Comparison of ENCODE assay signal across 9 cellular contexts in the genomic region with DNA sequence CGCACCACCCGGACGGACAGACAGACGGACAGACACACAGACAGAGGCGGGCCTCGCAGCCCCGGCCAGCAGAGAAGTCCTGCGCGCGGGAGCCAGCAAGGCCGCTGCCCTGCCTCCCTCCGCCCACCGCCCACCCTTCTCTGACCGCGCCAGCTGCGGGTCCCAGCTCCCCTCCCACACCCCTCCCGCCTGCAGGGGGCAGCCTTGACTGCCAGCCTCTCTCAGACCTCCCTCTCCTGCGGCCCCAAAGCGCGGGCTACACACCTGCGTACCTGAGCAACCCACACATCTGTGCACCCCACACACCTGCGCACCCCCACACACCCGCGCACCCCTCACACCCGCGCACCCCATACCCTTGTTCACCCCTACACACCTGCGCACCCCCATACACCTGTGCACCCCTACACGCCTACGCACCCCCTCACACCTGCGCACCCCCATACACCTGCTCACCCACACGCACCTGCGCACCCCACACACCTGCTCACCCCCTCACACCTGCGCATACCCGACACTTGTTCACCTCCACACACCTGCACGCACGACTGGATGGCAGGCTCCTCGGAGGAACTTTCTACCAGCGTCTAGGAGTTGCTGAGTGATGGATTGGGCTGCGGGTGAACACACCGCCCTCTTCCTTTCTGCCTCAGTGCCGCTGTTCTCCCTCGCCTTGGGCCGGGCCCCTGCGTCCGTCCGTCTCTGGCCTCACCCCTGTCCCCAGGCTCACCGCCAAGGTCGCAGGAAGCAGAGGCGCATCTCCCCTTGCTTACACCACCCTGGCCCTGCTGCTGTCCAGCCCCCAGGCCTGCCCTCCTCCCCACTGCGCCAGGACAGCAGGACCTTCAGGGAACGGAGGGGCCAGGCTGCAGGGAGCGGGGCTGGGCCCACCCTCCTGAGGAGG. TPM values are rescaled to one million over a fixed set of nuclear protein-coding genes. Genes with fewer than 3 reads are reported as not detected.
DNase-seq lines count a peak whose midpoint lies in the region; ATAC-seq and TF ChIP-seq lines count a peak whose summit lies in the region.
"Had no signal": no experiment of that assay in that cellular context is flagged by ENCODE, and none has a peak within 500 bp of the region (broad histone marks: within the 10 kb centered on the region; RNA-seq: fewer than 3 reads in every experiment).

No MANE protein-coding gene starts in this region.

- ATAC-seq in heart right ventricle (peak in 1 of 8 donors; percentile 15), left ventricle myocardium superior (no peak), right lobe of liver (peak; percentile 30 to 65 (median 60)), HG03378 (IDR thresholded peaks at IDR 0.05; ENCODE audit: unreplicated experiment) (no peak), GM19351 (IDR thresholded peaks at IDR 0.05; ENCODE audit: unreplicated experiment) (no peak)

- DNase-seq in heart right ventricle, result no peak
- no peak for DNase-seq in left ventricle myocardium superior
- peak; percentile 79 for DNase-seq in activated CD8-positive, alpha-beta memory T cell treated with anti-CD3 and anti-CD28 coated beads, Interleukin-2, amount 50 U/mL, for 48 hours
- DNase-seq in right lobe of liver, result peak in 1 of 3 donors; percentile 47
- DNase-seq in RKO (ENCODE audit: low spot score), result no peak
- no peak for DNase-seq in cortex of kidney (lab: John Stamatoyannopoulos, UW)

- WGBS in heart right ventricle, 2 donors, result 49 to 56% methylated on average over 45 to 52 of the region's 52 CpGs
- WGBS in right lobe of liver (ENCODE audit: insufficient coverage, low coverage, low lambda C conversion rate, missing lambda C conversion rate), result 42% methylated on average over 30 of the region's 52 CpGs

- TF ChIP-seq CTCF in heart right ventricle (IDR thresholded peaks at IDR 0.05), result peak in 7 of 9 donors; percentile 14 to 35 (median 29)
- TF ChIP-seq CTCF in right lobe of liver (IDR thresholded peaks at IDR 0.05), result peak in 3 of 4 donors; percentile 20 to 37 (median 24)

- no peaks in the 10 kb centered on the region for H3K9me3 ChIP-seq in heart right ventricle
- no peaks in the 10 kb centered on the region for H3K9me3 ChIP-seq in right lobe of liver

- H3K27me3 ChIP-seq in heart right ventricle (peaks cover 0 to 32% (median 18%) of the 10 kb centered on the region in 7 donors), right lobe of liver (no peaks in the 10 kb centered on the region)

- H3K4me3 ChIP-seq in heart right ventricle (no peak overlapping the region), right lobe of liver (no peak overlapping the region)
- H3K4me3 ChIP-seq: SK-N-MC had no signal

- H3K4me1 ChIP-seq in heart right ventricle, result peaks cover 0 to 18% (median 5%) of the 10 kb centered on the region in 9 donors
- no peaks in the 10 kb centered on the region for H3K4me1 ChIP-seq in right lobe of liver

- H3K36me3 ChIP-seq in heart right ventricle, result no peaks in the 10 kb centered on the region
- no peaks in the 10 kb centered on the region for H3K36me3 ChIP-seq in right lobe of liver

- TF ChIP-seq POLR2A in right lobe of liver (IDR thresholded peaks at IDR 0.05), result no peak

- intact Hi-C loops in heart right ventricle (cut with DNase I), result loop anchor here in 2 of 10 donors (10.0 kb wide), 3 partner anchors 78 to 228 kb away; no protein-coding TSS in a partner anchor
- intact Hi-C loops in left ventricle myocardium superior (cut with micrococcal nuclease), result no loop called here
- intact Hi-C loops in right lobe of liver (cut with DNase I), result no loop called here

- H3K27ac ChIP-seq in heart right ventricle, result no peak overlapping the region
- H3K27ac ChIP-seq in right lobe of liver, result no peak overlapping the region
- H3K27ac ChIP-seq: SK-N-MC had no signal

RNA-seq across cellular contexts. Expression of a gene that starts 20.8 kb away (rescaled TPM):
- total RNA-seq in heart right ventricle (10 to 100 TPM; 22.3 to 61.8 (median 40.0) TPM), left ventricle myocardium superior (46.8 TPM), right lobe of liver (10 to 100 TPM; 13.8 to 55.6 (median 34.7) TPM)
- 10 to 100 TPM; 24.1 to 41.6 TPM for polyA plus RNA-seq in heart right ventricle

RNA-seq across cellular contexts. Expression of a gene that starts 37.8 kb away (rescaled TPM):
- total RNA-seq in heart right ventricle, result 1 to 10 TPM in 1 of 10 donors, under 1 TPM in 9; 0.08 to 3.0 (median 0.31) TPM
- under 1 TPM; 0.29 to 0.87 TPM for polyA plus RNA-seq in heart right ventricle
- 0.20 TPM for total RNA-seq in left ventricle myocardium superior
- 1 to 10 TPM in 1 of 6 experiments, under 1 TPM in 5; 0.18 to 1.2 (median 0.39) TPM for total RNA-seq in right lobe of liver

Comparison
In these comparisons a context has a peak if more than half of its experiments do, and no peak if none do; other contexts are left out.
1. ATAC-seq: peak in right lobe of liver (4 of 4); none in left ventricle myocardium superior (single experiment), HG03378 (single experiment) and GM19351 (single experiment).